1 cellular context compared by ENCODE assay signal in the genomic region with DNA sequence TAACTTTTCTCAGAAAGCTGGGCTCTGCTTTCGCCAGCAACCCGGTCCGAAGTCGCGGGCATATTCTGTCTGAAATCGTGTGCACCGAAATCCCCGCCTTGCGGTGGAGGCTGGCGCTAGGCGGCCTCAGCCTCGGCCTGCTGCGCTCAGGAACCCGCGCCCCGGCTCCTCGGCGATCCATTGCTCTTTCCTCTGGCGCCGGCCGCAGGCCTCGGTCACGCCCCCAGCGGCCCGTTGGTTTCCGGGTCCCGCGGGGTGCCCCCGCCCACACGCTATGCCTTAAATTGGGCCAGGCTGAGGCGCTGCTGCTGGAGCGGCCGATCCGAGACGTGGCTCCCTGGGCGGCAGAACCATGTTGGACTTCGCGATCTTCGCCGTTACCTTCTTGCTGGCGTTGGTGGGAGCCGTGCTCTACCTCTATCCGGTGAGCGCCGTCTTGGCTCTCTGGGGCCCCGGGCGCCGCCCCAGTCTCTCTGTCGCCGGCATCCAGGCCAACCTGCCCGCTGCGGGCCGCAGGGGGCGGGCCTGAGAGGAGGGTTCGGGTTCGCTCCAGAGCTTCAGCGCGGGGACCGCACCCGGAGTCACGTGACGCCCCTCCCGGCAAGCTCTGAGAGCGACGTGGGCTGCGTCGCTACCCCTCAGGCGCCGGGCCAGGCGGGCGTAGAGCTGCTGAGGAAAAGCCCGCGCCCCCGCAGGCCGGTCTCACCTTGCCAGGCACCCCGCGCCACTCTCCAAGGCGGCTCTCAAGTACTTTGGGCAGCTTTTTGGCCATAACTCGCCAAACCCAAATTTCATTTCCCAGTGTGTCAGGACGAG.
TF ChIP-seq lines count a peak whose summit lies in the region.

A gene with protein sequence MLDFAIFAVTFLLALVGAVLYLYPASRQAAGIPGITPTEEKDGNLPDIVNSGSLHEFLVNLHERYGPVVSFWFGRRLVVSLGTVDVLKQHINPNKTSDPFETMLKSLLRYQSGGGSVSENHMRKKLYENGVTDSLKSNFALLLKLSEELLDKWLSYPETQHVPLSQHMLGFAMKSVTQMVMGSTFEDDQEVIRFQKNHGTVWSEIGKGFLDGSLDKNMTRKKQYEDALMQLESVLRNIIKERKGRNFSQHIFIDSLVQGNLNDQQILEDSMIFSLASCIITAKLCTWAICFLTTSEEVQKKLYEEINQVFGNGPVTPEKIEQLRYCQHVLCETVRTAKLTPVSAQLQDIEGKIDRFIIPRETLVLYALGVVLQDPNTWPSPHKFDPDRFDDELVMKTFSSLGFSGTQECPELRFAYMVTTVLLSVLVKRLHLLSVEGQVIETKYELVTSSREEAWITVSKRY (plus strand): TSS at position 308 of the 816 bp plus-strand sequence. CDS start 45 bp downstream, at position 353.

TF ChIP-seq in H1, 55 proteins besides CTCF, POLR2A, EP300 and RAD21 (continued from another document):
- TF ChIP-seq, protein P1, sequence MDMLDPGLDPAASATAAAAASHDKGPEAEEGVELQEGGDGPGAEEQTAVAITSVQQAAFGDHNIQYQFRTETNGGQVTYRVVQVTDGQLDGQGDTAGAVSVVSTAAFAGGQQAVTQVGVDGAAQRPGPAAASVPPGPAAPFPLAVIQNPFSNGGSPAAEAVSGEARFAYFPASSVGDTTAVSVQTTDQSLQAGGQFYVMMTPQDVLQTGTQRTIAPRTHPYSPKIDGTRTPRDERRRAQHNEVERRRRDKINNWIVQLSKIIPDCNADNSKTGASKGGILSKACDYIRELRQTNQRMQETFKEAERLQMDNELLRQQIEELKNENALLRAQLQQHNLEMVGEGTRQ (IDR thresholded peaks at IDR 0.05; ENCODE audit: low read length), result peak; percentile 93
- TF ChIP-seq FOSL1 (IDR thresholded peaks at IDR 0.05; ENCODE audit: insufficient read depth, low read depth, low read length) (no peak), NRF1 (IDR thresholded peaks at IDR 0.05; ENCODE audit: low read depth, low read length) (no peak), RNF2 (IDR thresholded peaks at IDR 0.05; ENCODE audit: borderline replicate concordance, low read depth, low read length, missing control alignments, poor library complexity, severe bottlenecking) (no peak)
TF ChIP-seq in H1: peak in this region for 24.
